26 cellular contexts compared by ENCODE assay signal in genomic region chr11:10147195-10147594, GRCh38.
"Had no signal": no experiment of that assay in that cellular context is flagged by ENCODE, and none has a peak within 500 bp of the region (broad histone marks: within the 10 kb centered on the region; RNA-seq: fewer than 3 reads in every experiment).

No MANE protein-coding gene starts in this region.

- H3K27me3 ChIP-seq: stomach, suprapubic skin, testis, thyroid gland, tibial artery, tibial nerve, transverse colon, upper lobe of left lung, upper lobe of right lung, uterus, vagina had no signal

- H3K4me3 ChIP-seq: stomach, suprapubic skin, testis, thoracic aorta, thyroid gland, tibial artery, tibial nerve, transverse colon, upper lobe of left lung, upper lobe of right lung, uterus, vagina had no signal

- H3K36me3 ChIP-seq: stomach, suprapubic skin, thoracic aorta, thyroid gland, tibial artery, tibial nerve, transverse colon, upper lobe of left lung, upper lobe of right lung, uterus, vagina had no signal

- ATAC-seq: stimulated activated effector memory CD8-positive, alpha-beta T cell treated with anti-CD3 and anti-CD28 coated beads, Interleukin-12 subunit alpha, Interleukin-12 subunit beta, amount 100 ng/mL, for 72 hours; stimulated activated memory B cell treated with anti-CD40 and anti-IgM and Interleukin-4, amounts not matched to agents 10 μg/mL and 1 μg/mL and 100 μg/mL, for 72 hours; stimulated activated naive B cell treated with anti-CD40 and anti-IgM and Interleukin-4, amounts not matched to agents 10 μg/mL and 1 μg/mL and 100 μg/mL, for 72 hours; stimulated activated naive CD8-positive, alpha-beta T cell treated with anti-CD3 and anti-CD28 coated beads, Interleukin-15, amount 100 ng/mL, for 72 hours; stimulated activated naive CD8-positive, alpha-beta T cell treated with anti-CD3 and anti-CD28 coated beads, Interleukin-15, Interleukin-2, amounts not matched to agents 100 U/mL and 50 U/mL, for 24 hours; upper lobe of right lung had no signal

- H3K4me1 ChIP-seq: stomach, suprapubic skin, testis, thyroid gland, tibial nerve, transverse colon, upper lobe of left lung, upper lobe of right lung, uterus, vagina had no signal

- H3K27ac ChIP-seq: stomach, suprapubic skin, testis, thoracic aorta, thyroid gland, tibial artery, tibial nerve, transverse colon, upper lobe of left lung, upper lobe of right lung, uterus, vagina had no signal

- H3K9me3 ChIP-seq: stomach, suprapubic skin, testis, thoracic aorta, thyroid gland, tibial nerve, transverse colon, upper lobe of left lung, upper lobe of right lung, uterus, vagina had no signal

- DNase-seq: stimulated activated CD4-positive, alpha-beta T cell treated with anti-CD3 and anti-CD28 coated beads, Interleukin-2, amount 100 ng/mL, for 24 hours; stimulated activated CD4-positive, alpha-beta T cell treated with anti-CD3 and anti-CD28 coated beads, Interleukin-2, amount 100 ng/mL, for 48 hours; stimulated activated CD4-positive, alpha-beta T cell treated with anti-CD3 and anti-CD28 coated beads, Interleukin-4, amount 100 ng/mL, for 1 hour; stimulated activated CD4-positive, alpha-beta T cell treated with anti-CD3 and anti-CD28 coated beads, Interleukin-4, amount 100 ng/mL, for 24 hours; stimulated activated CD4-positive, alpha-beta T cell treated with anti-CD3 and anti-CD28 coated beads, Interleukin-4, amount 100 ng/mL, for 4 hours; stimulated activated CD8-positive, alpha-beta memory T cell treated with anti-CD3 and anti-CD28 coated beads, Interleukin-4, amount 100 ng/mL, for 48 hours; stimulated activated naive B cell treated with anti-CD40 and anti-IgM and Interleukin-4, amounts not matched to agents 10 μg/mL and 1 μg/mL and 100 μg/mL, for 72 hours; stimulated activated naive CD4-positive, alpha-beta T cell; stimulated activated naive CD4-positive, alpha-beta T cell treated with Interleukin-2 at 50 U/mL for 16 hours; stimulated activated naive CD8-positive, alpha-beta T cell treated with anti-CD3 and anti-CD28 coated beads, Interleukin-15, amount 100 ng/mL, for 72 hours; stimulated activated naive CD8-positive, alpha-beta T cell treated with anti-CD3 and anti-CD28 coated beads, Interleukin-15, Interleukin-2, amounts not matched to agents 100 U/mL and 50 U/mL, for 24 hours; stomach; substantia nigra; testis; thyroid gland; tibial artery; transverse colon; upper lobe of left lung; upper lobe of right lung; uterus had no signal
